ENCODE assay signal across 30 cellular contexts in the genomic region with DNA sequence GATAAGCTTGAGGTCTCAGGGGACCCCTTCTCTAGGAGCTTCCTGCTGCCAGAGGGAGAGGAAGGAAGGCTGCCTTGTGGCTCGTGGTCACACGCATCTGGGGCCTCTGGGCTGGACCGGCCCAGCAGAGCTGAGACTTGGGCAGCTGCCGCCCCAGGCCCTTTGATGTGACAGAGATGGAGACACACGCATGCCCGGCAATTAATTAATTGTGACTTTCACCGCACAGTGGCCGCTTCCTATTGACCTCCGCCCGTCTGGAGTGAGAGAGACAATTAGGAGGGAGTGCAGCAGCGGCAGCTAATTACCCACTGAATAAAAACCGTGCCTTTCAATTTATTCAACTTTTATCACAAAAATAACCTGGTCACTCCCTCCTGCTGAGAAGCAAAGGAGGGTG. TPM values are rescaled to one million over a fixed set of nuclear protein-coding genes. Genes with fewer than 3 reads are reported as not detected.
"Had no signal": no experiment of that assay in that cellular context is flagged by ENCODE, and none has a peak within 500 bp of the region (broad histone marks: within the 10 kb centered on the region; RNA-seq: fewer than 3 reads in every experiment).

No MANE protein-coding gene starts in this region.

- H3K9me3 ChIP-seq: gastrocnemius medialis, heart left ventricle, prostate gland, right atrium auricular region, suprapubic skin, transverse colon, upper lobe of right lung, uterus had no signal

- H3K4me3 ChIP-seq: dorsolateral prefrontal cortex, gastrocnemius medialis, heart left ventricle, hepatocyte, lung, neural progenitor cell, prostate gland, right atrium auricular region, smooth muscle cell, suprapubic skin, transverse colon, upper lobe of right lung, uterus had no signal

- H3K27ac Mint-ChIP-seq: memory B cell; nephron; neural progenitor cell; stimulated activated naive CD8-positive, alpha-beta T cell treated with anti-CD3 and anti-CD28 coated beads, Interleukin-15, amount 100 ng/mL, for 72 hours had no signal

- H3K36me3 Mint-ChIP-seq: memory B cell, neural progenitor cell had no signal

- H3K27me3 ChIP-seq: uterus had no signal

- H3K4me1 Mint-ChIP-seq: memory B cell; nephron; stimulated activated naive CD8-positive, alpha-beta T cell treated with anti-CD3 and anti-CD28 coated beads, Interleukin-15, amount 100 ng/mL, for 72 hours had no signal

- H3K4me3 Mint-ChIP-seq: memory B cell; nephron; neural progenitor cell; stimulated activated naive CD8-positive, alpha-beta T cell treated with anti-CD3 and anti-CD28 coated beads, Interleukin-15, amount 100 ng/mL, for 72 hours had no signal

- H3K4me1 ChIP-seq: gastrocnemius medialis, heart left ventricle, neural progenitor cell, prostate gland, right atrium auricular region, suprapubic skin, transverse colon, upper lobe of right lung, uterus had no signal

- DNase-seq: dorsolateral prefrontal cortex; effector CD4-positive, alpha-beta T cell; foreskin fibroblast; gastrocnemius medialis; heart left ventricle; kidney; stimulated activated CD4-positive, alpha-beta T cell treated with anti-CD3 and anti-CD28 coated beads, Interleukin-12 subunit alpha, Interleukin-12 subunit beta, amount 100 ng/mL, for 4 hours; stimulated activated CD4-positive, alpha-beta T cell treated with anti-CD3 and anti-CD28 coated beads, Interleukin-1b, Interleukin-23, amount 100 ng/mL, for 48 hours; stimulated activated CD4-positive, alpha-beta T cell treated with anti-CD3 and anti-CD28 coated beads, Interleukin-4, amount 100 ng/mL, for 1 hour; stimulated activated CD8-positive, alpha-beta memory T cell treated with anti-CD3 and anti-CD28 coated beads, Interleukin-4, amount 100 ng/mL, for 48 hours; stimulated activated naive CD4-positive, alpha-beta T cell; stimulated activated naive CD8-positive, alpha-beta T cell treated with anti-CD3 and anti-CD28 coated beads, Interleukin-15, amount 100 ng/mL, for 72 hours; transverse colon; upper lobe of right lung; uterus had no signal

- H3K9me3 Mint-ChIP-seq: memory B cell; nephron; neural progenitor cell; stimulated activated naive CD8-positive, alpha-beta T cell treated with anti-CD3 and anti-CD28 coated beads, Interleukin-15, amount 100 ng/mL, for 72 hours had no signal

- ATAC-seq: gastrocnemius medialis; heart left ventricle; left lobe of liver; sciatic nerve; stimulated activated naive CD8-positive, alpha-beta T cell treated with anti-CD3 and anti-CD28 coated beads, Interleukin-15, amount 100 ng/mL, for 72 hours; upper lobe of right lung had no signal

- H3K27ac ChIP-seq: dorsolateral prefrontal cortex, gastrocnemius medialis, heart left ventricle, hepatocyte, neural progenitor cell, prostate gland, right atrium auricular region, suprapubic skin, transverse colon, upper lobe of right lung, uterus had no signal

- H3K36me3 ChIP-seq: gastrocnemius medialis, heart left ventricle, neural progenitor cell, prostate gland, right atrium auricular region, suprapubic skin, transverse colon, upper lobe of right lung, uterus had no signal

RNA-seq across cellular contexts. Expression of a gene that starts 16.6 kb away (rescaled TPM):
- total RNA-seq: glomerular endothelial cell, osteocyte, smooth muscle cell had no signal

RNA-seq across cellular contexts. Expression of a gene that starts 23.6 kb away (rescaled TPM):
- total RNA-seq: glomerular endothelial cell, osteocyte, smooth muscle cell had no signal

RNA-seq across cellular contexts. Expression of a gene that starts 33.2 kb away (rescaled TPM):
- total RNA-seq: glomerular endothelial cell, osteocyte, smooth muscle cell had no signal

RNA-seq across cellular contexts. Expression of a gene that starts 56.5 kb away (rescaled TPM):
- total RNA-seq: gastrocnemius medialis, glomerular endothelial cell, hepatocyte, left lobe of liver, liver, lung, mononuclear cell, right atrium auricular region, sciatic nerve, smooth muscle cell, transverse colon, upper lobe of right lung had no signal
